Comparison of ENCODE assay signal across 2 cellular contexts in the genomic region with DNA sequence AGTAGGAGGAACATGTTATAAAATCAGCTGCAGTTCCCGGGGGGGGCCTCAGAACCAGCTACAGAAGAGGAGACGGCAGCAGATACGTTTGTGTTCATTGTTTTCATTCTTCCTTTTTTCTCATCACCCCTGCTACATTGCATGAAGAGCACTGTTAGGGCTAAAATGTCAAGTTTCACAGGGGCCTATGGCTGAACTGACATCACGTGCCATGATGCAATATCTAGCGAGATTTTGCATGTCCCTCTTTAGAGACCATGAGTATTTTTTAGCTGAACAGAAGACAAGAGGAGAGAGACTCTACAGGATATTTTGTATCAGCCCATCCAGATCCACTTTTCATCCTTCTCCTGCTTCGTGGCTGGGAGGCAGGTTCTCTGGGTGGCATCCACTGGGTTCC.
A peak's percentile ranks its signal among the peaks of the same experiment; 100 is the strongest.
TF ChIP-seq lines count a peak whose summit lies in the region.

No MANE protein-coding gene starts in this region.

TF ChIP-seq in HepG2, 621 proteins besides CTCF, POLR2A, EP300 and RAD21 (continued from another document):
- TF ChIP-seq, protein P1, sequence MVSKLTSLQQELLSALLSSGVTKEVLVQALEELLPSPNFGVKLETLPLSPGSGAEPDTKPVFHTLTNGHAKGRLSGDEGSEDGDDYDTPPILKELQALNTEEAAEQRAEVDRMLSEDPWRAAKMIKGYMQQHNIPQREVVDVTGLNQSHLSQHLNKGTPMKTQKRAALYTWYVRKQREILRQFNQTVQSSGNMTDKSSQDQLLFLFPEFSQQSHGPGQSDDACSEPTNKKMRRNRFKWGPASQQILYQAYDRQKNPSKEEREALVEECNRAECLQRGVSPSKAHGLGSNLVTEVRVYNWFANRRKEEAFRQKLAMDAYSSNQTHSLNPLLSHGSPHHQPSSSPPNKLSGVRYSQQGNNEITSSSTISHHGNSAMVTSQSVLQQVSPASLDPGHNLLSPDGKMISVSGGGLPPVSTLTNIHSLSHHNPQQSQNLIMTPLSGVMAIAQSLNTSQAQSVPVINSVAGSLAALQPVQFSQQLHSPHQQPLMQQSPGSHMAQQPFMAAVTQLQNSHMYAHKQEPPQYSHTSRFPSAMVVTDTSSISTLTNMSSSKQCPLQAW (CRISPR knock-in tag; IDR thresholded peaks at IDR 0.05): no peak
- no peak for TF ChIP-seq HNF4G (IDR thresholded peaks at IDR 0.05; ENCODE audit: borderline replicate concordance, low read depth, low read length)
- no peak for TF ChIP-seq HNF4G (CRISPR knock-in tag; IDR thresholded peaks at IDR 0.05; ENCODE audit: borderline replicate concordance, low read depth)
- no peak for TF ChIP-seq FOXJ3 (CRISPR knock-in tag; IDR thresholded peaks at IDR 0.05; ENCODE audit: borderline replicate concordance)
- TF ChIP-seq NAIF1 (CRISPR knock-in tag; IDR thresholded peaks at IDR 0.05; ENCODE audit: borderline replicate concordance): no peak
- peak; percentile 20; the same call in 1 of the 2 replicates for TF ChIP-seq BHLHE40 (IDR thresholded peaks at IDR 0.05; ENCODE audit: low read length)
- no peak for TF ChIP-seq SP5 (CRISPR knock-in tag; IDR thresholded peaks at IDR 0.05; ENCODE audit: borderline replicate concordance, low read depth)

TF ChIP-seq in K562, 482 proteins besides CTCF, POLR2A, EP300 and RAD21 (continued from another document):
- TF ChIP-seq SPI1 (IDR thresholded peaks at IDR 0.05; ENCODE audit: borderline replicate concordance, low read depth, low read length): no peak
- TF ChIP-seq, protein P2, sequence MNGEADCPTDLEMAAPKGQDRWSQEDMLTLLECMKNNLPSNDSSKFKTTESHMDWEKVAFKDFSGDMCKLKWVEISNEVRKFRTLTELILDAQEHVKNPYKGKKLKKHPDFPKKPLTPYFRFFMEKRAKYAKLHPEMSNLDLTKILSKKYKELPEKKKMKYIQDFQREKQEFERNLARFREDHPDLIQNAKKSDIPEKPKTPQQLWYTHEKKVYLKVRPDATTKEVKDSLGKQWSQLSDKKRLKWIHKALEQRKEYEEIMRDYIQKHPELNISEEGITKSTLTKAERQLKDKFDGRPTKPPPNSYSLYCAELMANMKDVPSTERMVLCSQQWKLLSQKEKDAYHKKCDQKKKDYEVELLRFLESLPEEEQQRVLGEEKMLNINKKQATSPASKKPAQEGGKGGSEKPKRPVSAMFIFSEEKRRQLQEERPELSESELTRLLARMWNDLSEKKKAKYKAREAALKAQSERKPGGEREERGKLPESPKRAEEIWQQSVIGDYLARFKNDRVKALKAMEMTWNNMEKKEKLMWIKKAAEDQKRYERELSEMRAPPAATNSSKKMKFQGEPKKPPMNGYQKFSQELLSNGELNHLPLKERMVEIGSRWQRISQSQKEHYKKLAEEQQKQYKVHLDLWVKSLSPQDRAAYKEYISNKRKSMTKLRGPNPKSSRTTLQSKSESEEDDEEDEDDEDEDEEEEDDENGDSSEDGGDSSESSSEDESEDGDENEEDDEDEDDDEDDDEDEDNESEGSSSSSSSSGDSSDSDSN (IDR thresholded peaks at IDR 0.05; ENCODE audit: borderline replicate concordance in 1 of 2, low read depth in 2 of 2, low read length in 2 of 2): no peak
